22 cellular contexts compared by ENCODE assay signal in genomic region chr1:230519246-230519645, GRCh38.
"Had no signal": no experiment of that assay in that cellular context is flagged by ENCODE, and none has a peak within 500 bp of the region (broad histone marks: within the 10 kb centered on the region; RNA-seq: fewer than 3 reads in every experiment).

No MANE protein-coding gene starts in this region.

- DNase-seq: IMR-90, Karpas-422, KG1, MG63, NCI-H1092, NCI-H1436, NCI-H187, NCI-H2029, NCI-H2081 treated with DMSO at 0.1 percent for 48 hours, NCI-H2171, NCI-H226, NCI-H446, NCI-H510A, NCI-H524 treated with DMSO at 0.1 percent for 48 hours, NCI-H69, NCI-H774, SHP77, SK-N-SH, SW 1271, T-cell had no signal

- H3K4me1 Mint-ChIP-seq: T-cell had no signal

- H3K9me3 ChIP-seq: MG63, SK-N-SH had no signal

- H3K4me3 ChIP-seq: MG63 had no signal

- H3K9me2 ChIP-seq: SK-N-SH had no signal

- FAIRE-seq: HepG2, RCC 7860 had no signal

- H3K4me2 ChIP-seq: SK-N-SH had no signal

- H3K36me3 ChIP-seq: MG63 had no signal

- H3K27ac Mint-ChIP-seq: T-cell had no signal

- H3K9me3 Mint-ChIP-seq: T-cell had no signal

- H3K27me3 ChIP-seq: MG63 had no signal

- ATAC-seq: HepG2, T-cell had no signal

- H3K36me3 Mint-ChIP-seq: T-cell had no signal

- H3K9ac ChIP-seq: SK-N-SH had no signal

- H3K4me3 Mint-ChIP-seq: T-cell had no signal
